ENCODE assay signal across 7 cellular contexts in genomic region chr12:6338536-6338935, GRCh38. TPM values are rescaled to one million over a fixed set of nuclear protein-coding genes. Genes with fewer than 3 reads are reported as not detected.
DNase-seq lines count a peak whose midpoint lies in the region; ATAC-seq and TF ChIP-seq lines count a peak whose summit lies in the region.
"Not testable (repeated sequence)": the region's sequence is repeated elsewhere in the genome, so short reads cannot be mapped to it uniquely, and the experiment has no call there.
"Had no signal": no experiment of that assay in that cellular context is flagged by ENCODE, and none has a peak within 500 bp of the region (broad histone marks: within the 10 kb centered on the region; RNA-seq: fewer than 3 reads in every experiment).

No MANE protein-coding gene starts in this region.

- intact Hi-C loops in esophagus muscularis mucosa (cut with DNase I) = loop anchor here (5.0 kb wide), 2 partner anchors 44 to 129 kb away; partner anchors contain the start of gene LTBR
- intact Hi-C loops in lower lobe of right lung (cut with DNase I) = not testable (repeated sequence)

- not testable (repeated sequence) for DNase-seq in astrocyte of the cerebellum (ENCODE audit: low read depth); esophagus muscularis mucosa (ENCODE audit: extremely low spot score); lower lobe of right lung

- TF ChIP-seq CTCF in astrocyte of the cerebellum (IDR thresholded peaks at IDR 0.05; ENCODE audit: low read depth, low read length, missing control alignments); esophagus muscularis mucosa (IDR thresholded peaks at IDR 0.05); lower lobe of right lung (IDR thresholded peaks at IDR 0.05): not testable (repeated sequence)

- not testable (repeated sequence) for H3K9me3 ChIP-seq in HUES6 (ENCODE audit: control insufficient read depth, insufficient read depth, low read depth, low read length); esophagus muscularis mucosa; lower lobe of right lung; skeletal muscle satellite cell (replicated peaks; ENCODE audit: low read length)

- H3K36me3 ChIP-seq in HUES6 (ENCODE audit: control insufficient read depth, insufficient read depth, low read length) = not testable (repeated sequence)
- peaks cover 3 to 13% (median 12%) of the 10 kb centered on the region in 4 donors for H3K36me3 ChIP-seq in esophagus muscularis mucosa
- peaks cover 33% of the 10 kb centered on the region for H3K36me3 ChIP-seq in lower lobe of right lung
- H3K36me3 ChIP-seq in skeletal muscle satellite cell (ENCODE audit: insufficient read depth, low read length) = peaks cover 59% of the 10 kb centered on the region

- H3K9ac ChIP-seq in HUES6 (ENCODE audit: low read length) = not testable (repeated sequence)
- H3K9ac ChIP-seq in skeletal muscle satellite cell (ENCODE audit: low read depth, low read length) = peak overlapping the region; percentile 97

- ATAC-seq in lower lobe of right lung = not testable (repeated sequence)

- H3K27ac ChIP-seq in HUES6 (ENCODE audit: low read depth, low read length) = not testable (repeated sequence)
- H3K27ac ChIP-seq in esophagus muscularis mucosa (replicated peaks in 1 of 4) (peak overlapping the region; percentile 93 to 99 (median 97)), lower lobe of right lung (peak overlapping the region; percentile 96)

- 50% methylated on average over 8 of the region's 8 CpGs for WGBS in esophagus muscularis mucosa

- H3K4me3 ChIP-seq in HUES6 (ENCODE audit: low read depth, low read length) = peak overlapping the region; percentile 50; the same call in 1 of the 2 replicates
- H3K4me3 ChIP-seq in astrocyte of the cerebellum (ENCODE audit: low read depth, low read length) = peak overlapping the region; percentile 99
- H3K4me3 ChIP-seq in esophagus muscularis mucosa = peak overlapping the region; percentile 61 to 92 (median 84)
- H3K4me3 ChIP-seq in lower lobe of right lung = peak overlapping the region; percentile 94
- peak overlapping the region; percentile 90 for H3K4me3 ChIP-seq in skeletal muscle satellite cell (ENCODE audit: low read length)

- not testable (repeated sequence) for TF ChIP-seq EP300 in esophagus muscularis mucosa (IDR thresholded peaks at IDR 0.05)

- H3K27me3 ChIP-seq in HUES6 (ENCODE audit: control insufficient read depth, insufficient read depth, low read length); esophagus muscularis mucosa; lower lobe of right lung (ENCODE audit: low read depth); skeletal muscle satellite cell (ENCODE audit: control insufficient read depth, insufficient read depth, low read length): not testable (repeated sequence)

- H3K4me1 ChIP-seq in HUES6 (ENCODE audit: control insufficient read depth, insufficient read depth, low read length) = peaks cover 68% of the 10 kb centered on the region
- peaks cover 67 to 84% (median 83%) of the 10 kb centered on the region in 4 donors for H3K4me1 ChIP-seq in esophagus muscularis mucosa
- peaks cover 73% of the 10 kb centered on the region for H3K4me1 ChIP-seq in lower lobe of right lung
- H3K4me1 ChIP-seq in skeletal muscle satellite cell (ENCODE audit: control insufficient read depth, insufficient read depth, low read length) = peaks cover 73% of the 10 kb centered on the region

- in situ Hi-C loops in astrocyte of the cerebellum (cut with HindIII; ENCODE audit: low sequenced_read_pairs) = not testable (repeated sequence)

- not testable (repeated sequence) for TF ChIP-seq POLR2A in esophagus muscularis mucosa (IDR thresholded peaks at IDR 0.05; ENCODE audit: low read depth)

- H3K4me2 ChIP-seq in skeletal muscle satellite cell (ENCODE audit: low read length) = peak overlapping the region; percentile 92

RNA-seq across cellular contexts. Expression of gene TNFRSF1A, which starts 3.3 kb away (rescaled TPM):
- total RNA-seq in esophagus muscularis mucosa (100 to 1,000 TPM; 146 to 464 (median 247) TPM), lower lobe of right lung (165 TPM)
- total RNA-seq in skeletal muscle satellite cell (2012; rRNA removed) = 173 and 205 TPM in 2 replicates

RNA-seq across cellular contexts. Expression of gene PLEKHG6, which starts 28.1 kb away (rescaled TPM):
- total RNA-seq in esophagus muscularis mucosa (under 1 TPM in 2 of 4 donors, not detected in 2; 0.52 to 0.75 TPM), lower lobe of right lung (2.9 TPM)
- not detected in 2 replicates for total RNA-seq in skeletal muscle satellite cell (2012; rRNA removed)
- total RNA-seq: activated CD8-positive, alpha-beta T cell treated with anti-CD3 and anti-CD28 coated beads for 36 hours; activated T-helper 2 cell treated with anti-CD3 and anti-CD28 coated beads, Interferon-gamma antibody, Interleukin-2, Interleukin-4, amounts not matched to agents 10 μg/mL and 5 μg/mL and 100 μg/mL, durations not matched to agents 14 hours and 24 hours and 36 hours had no signal

RNA-seq across cellular contexts. Expression of gene SCNN1A, which starts 36.8 kb away (rescaled TPM):
- total RNA-seq in esophagus muscularis mucosa (1 to 10 TPM in 3 of 4 donors, under 1 TPM in 1; 0.83 to 3.3 (median 1.8) TPM), lower lobe of right lung (156 TPM)
- 0.87 and 1.3 TPM in 2 replicates for total RNA-seq in skeletal muscle satellite cell (2012; rRNA removed)
- total RNA-seq: activated T-helper 2 cell treated with anti-CD3 and anti-CD28 coated beads, Interferon-gamma antibody, Interleukin-2, Interleukin-4, amounts not matched to agents 10 μg/mL and 5 μg/mL and 100 μg/mL, durations not matched to agents 14 hours and 24 hours and 36 hours had no signal

RNA-seq across cellular contexts. Expression of gene LTBR, which starts 45.4 kb away (rescaled TPM):
- total RNA-seq in esophagus muscularis mucosa = 100 to 1,000 TPM; 117 to 144 (median 137) TPM
- 122 TPM for total RNA-seq in lower lobe of right lung
- total RNA-seq in skeletal muscle satellite cell (2012; rRNA removed) = 75.8 and 97.8 TPM in 2 replicates

Comparison
In these comparisons a context has a peak if more than half of its experiments do, and no peak if none do; other contexts are left out.
1. RNA of gene SCNN1A, which starts 36.8 kb away (total RNA-seq): 156 TPM in lower lobe of right lung (single experiment); 0.83 to 3.3 TPM in esophagus muscularis mucosa; every median in the first group is over 10 times any median in the second.
2. Peak in every context shown above with its lines, with median percentiles within 50 percentile points of each other: H3K4me3 ChIP-seq.